In the genomic region with DNA sequence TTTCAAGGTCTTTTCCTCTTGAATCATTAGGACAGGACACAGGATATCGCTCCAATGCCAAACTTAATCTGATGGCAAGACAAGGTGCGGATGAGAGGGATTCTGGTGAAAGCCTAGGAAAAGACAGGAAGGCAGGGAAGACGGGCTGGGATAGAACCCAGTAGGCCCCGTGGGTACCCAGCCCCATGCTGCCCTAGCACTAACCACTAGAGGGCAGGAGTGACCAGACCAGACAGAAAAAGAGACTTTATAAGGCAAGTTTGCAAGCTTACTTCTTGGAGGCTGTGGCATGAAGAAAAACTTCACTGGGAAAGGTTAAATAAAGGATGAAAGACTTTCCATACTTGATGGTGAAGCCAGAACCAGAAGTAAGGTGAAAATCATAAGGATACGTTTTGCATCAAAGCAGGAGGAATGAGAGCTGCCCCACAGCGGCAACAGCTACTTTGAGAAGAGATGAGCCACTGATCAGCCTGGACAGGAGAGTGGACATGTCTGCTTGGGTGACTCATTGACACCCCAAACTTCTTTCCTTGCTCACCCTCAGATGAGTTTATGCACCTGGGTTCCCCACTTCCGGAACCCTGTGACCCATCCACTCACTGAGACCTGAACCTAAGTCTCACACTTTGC, we compare ENCODE assay signal across 1 cellular context.
TF ChIP-seq lines count a peak whose summit lies in the region.

No MANE protein-coding gene starts in this region.

TF ChIP-seq in H1, 55 proteins besides CTCF, POLR2A, EP300 and RAD21:
- TF ChIP-seq SUZ12 (IDR thresholded peaks at IDR 0.05; ENCODE audit: low read length): no peak
- no peak for TF ChIP-seq SP1 (IDR thresholded peaks at IDR 0.05; ENCODE audit: low read depth, low read length)
- TF ChIP-seq CBX8 (IDR thresholded peaks at IDR 0.05; ENCODE audit: borderline replicate concordance, low read depth, low read length): no peak
- TF ChIP-seq ASH2L (IDR thresholded peaks at IDR 0.05; ENCODE audit: low read length): no peak
- TF ChIP-seq SRF (IDR thresholded peaks at IDR 0.05; ENCODE audit: low read depth, low read length): no peak
- TF ChIP-seq SP4 (IDR thresholded peaks at IDR 0.05; ENCODE audit: low read length): no peak
- TF ChIP-seq SAP30 (IDR thresholded peaks at IDR 0.05; ENCODE audit: insufficient read depth, insufficient replicate concordance, low read length): no peak
- TF ChIP-seq BACH1 (IDR thresholded peaks at IDR 0.05; ENCODE audit: low read length): no peak
- TF ChIP-seq CEBPB (IDR thresholded peaks at IDR 0.05; ENCODE audit: low read depth, low read length): no peak
